20 cellular contexts compared by ENCODE assay signal in genomic region chr13:40588101-40588500, GRCh38.
DNase-seq lines count a peak whose midpoint lies in the region; ATAC-seq and TF ChIP-seq lines count a peak whose summit lies in the region.
"Had no signal": no experiment of that assay in that cellular context is flagged by ENCODE, and none has a peak within 500 bp of the region (broad histone marks: within the 10 kb centered on the region; RNA-seq: fewer than 3 reads in every experiment).

No MANE protein-coding gene starts in this region.

- no peak for ATAC-seq in activated CD8-positive, alpha-beta T cell treated with anti-CD3 and anti-CD28 coated beads for 36 hours
- ATAC-seq in activated CD8-positive, alpha-beta T cell treated with anti-CD3 and anti-CD28 coated beads, Interleukin-2, amount 10 ng/mL, durations not matched to agents 7 days and 5 days = no peak
- ATAC-seq in RWPE2 (ENCODE audit: low read depth) = no peak; the same call in 2 of the 3 replicates
- ATAC-seq: activated naive CD4-positive, alpha-beta T cell treated with anti-CD3 and anti-CD28 coated beads, Interleukin-2, amount 50 U/mL, for 72 hours; mucosa of descending colon; T-cell had no signal

- H4K20me1 ChIP-seq in smooth muscle cell (ENCODE audit: low read depth) = peaks cover 77% of the 10 kb centered on the region
- H4K20me1 ChIP-seq in SK-N-SH (ENCODE audit: insufficient read depth) = peaks cover 6% of the 10 kb centered on the region; the same call in 1 of the 2 replicates

- intact Hi-C loops in activated CD8-positive, alpha-beta T cell treated with anti-CD3 and anti-CD28 coated beads for 36 hours (cut with micrococcal nuclease) = no loop called here

- H3K4me3 ChIP-seq in RWPE2 (ENCODE audit: severe bottlenecking) = no peak overlapping the region
- no peak overlapping the region for H3K4me3 ChIP-seq in smooth muscle cell
- no peak overlapping the region for H3K4me3 ChIP-seq in SK-N-SH (ENCODE audit: low read depth in 2 of 2, low read length in 1 of 2)
- H3K4me3 ChIP-seq: dorsolateral prefrontal cortex, mucosa of descending colon, ovary had no signal

- no peak for TF ChIP-seq RAD21 in SK-N-SH (IDR thresholded peaks at IDR 0.05; ENCODE audit: low read length)

- H3K27ac ChIP-seq in RWPE2 (ENCODE audit: poor library complexity, severe bottlenecking) = peak overlapping the region; percentile 64
- peak overlapping the region; percentile 78 for H3K27ac ChIP-seq in epithelial cell of prostate
- peak overlapping the region; percentile 5 for H3K27ac ChIP-seq in smooth muscle cell (ENCODE audit: low read depth)
- H3K27ac ChIP-seq in SK-N-SH (ENCODE audit: low read depth in 2 of 2, low read length in 1 of 2) = no peak overlapping the region
- H3K27ac ChIP-seq: brain microvascular endothelial cell, ovary had no signal

- H2AFZ ChIP-seq in smooth muscle cell (ENCODE audit: low read depth) (no peak overlapping the region), SK-N-SH (ENCODE audit: low read depth) (no peak overlapping the region)

- no peaks in the 10 kb centered on the region for H3K27me3 ChIP-seq in RWPE2 (ENCODE audit: insufficient read depth, poor library complexity, severe bottlenecking)
- no peaks in the 10 kb centered on the region for H3K27me3 ChIP-seq in smooth muscle cell (ENCODE audit: low read depth)
- H3K27me3 ChIP-seq in SK-N-SH (ENCODE audit: insufficient read depth) = no peaks in the 10 kb centered on the region
- H3K27me3 ChIP-seq: brain microvascular endothelial cell, dorsolateral prefrontal cortex, ovary had no signal

- H3K4me3 Mint-ChIP-seq in activated CD8-positive, alpha-beta T cell treated with anti-CD3 and anti-CD28 coated beads for 36 hours = no peak overlapping the region
- no peak overlapping the region for H3K4me3 Mint-ChIP-seq in activated CD8-positive, alpha-beta T cell treated with anti-CD3 and anti-CD28 coated beads, Interleukin-2, amount 10 ng/mL, durations not matched to agents 7 days and 5 days

- WGBS in smooth muscle cell (ENCODE audit: low lambda C conversion rate) = 89% methylated on average over 2 of the region's 2 CpGs
- WGBS in SK-N-SH (ENCODE audit: low lambda C conversion rate) = 91% methylated on average over 2 of the region's 2 CpGs

- H3K36me3 Mint-ChIP-seq in activated CD8-positive, alpha-beta T cell treated with anti-CD3 and anti-CD28 coated beads for 36 hours (ENCODE audit: low read depth) = peaks cover 24% of the 10 kb centered on the region
- peaks cover 25% of the 10 kb centered on the region for H3K36me3 Mint-ChIP-seq in activated CD8-positive, alpha-beta T cell treated with anti-CD3 and anti-CD28 coated beads, Interleukin-2, amount 10 ng/mL, durations not matched to agents 7 days and 5 days (ENCODE audit: low read depth)

- TF ChIP-seq EP300 in SK-N-SH (IDR thresholded peaks at IDR 0.05; ENCODE audit: borderline replicate concordance in 1 of 2, low read depth in 1 of 2, low read length in 1 of 2) = no peak

- H3K4me1 ChIP-seq in RWPE2 (ENCODE audit: insufficient read depth, poor library complexity, severe bottlenecking) (peaks cover 26% of the 10 kb centered on the region), smooth muscle cell (ENCODE audit: low read depth) (peaks cover 27% of the 10 kb centered on the region), SK-N-SH (ENCODE audit: control insufficient read depth in 1 of 2, insufficient read depth in 2 of 2, low read depth in 1 of 2, low read length in 1 of 2) (peaks cover 3 to 26% of the 10 kb centered on the region in 2 experiments; a peak in 3 of 4 replicates)

- H3K4me2 ChIP-seq in smooth muscle cell (no peak overlapping the region), SK-N-SH (no peak overlapping the region)

- H3K27me3 Mint-ChIP-seq in activated CD8-positive, alpha-beta T cell treated with anti-CD3 and anti-CD28 coated beads for 36 hours = no peaks in the 10 kb centered on the region
- H3K27me3 Mint-ChIP-seq in activated CD8-positive, alpha-beta T cell treated with anti-CD3 and anti-CD28 coated beads, Interleukin-2, amount 10 ng/mL, durations not matched to agents 7 days and 5 days (ENCODE audit: low read depth) = no peaks in the 10 kb centered on the region
- H3K27me3 Mint-ChIP-seq: T-cell had no signal

- H3K9me3 ChIP-seq in RWPE2 (ENCODE audit: severe bottlenecking) (no peaks in the 10 kb centered on the region), smooth muscle cell (replicated peaks; ENCODE audit: low read depth) (no peaks in the 10 kb centered on the region), SK-N-SH (no peaks in the 10 kb centered on the region)

- H3K9ac ChIP-seq in smooth muscle cell (ENCODE audit: low read depth) = no peak overlapping the region
- H3K9ac ChIP-seq in SK-N-SH = no peak overlapping the region

- peaks cover 48% of the 10 kb centered on the region for H3K79me2 ChIP-seq in smooth muscle cell (ENCODE audit: low read depth)
- H3K79me2 ChIP-seq in SK-N-SH (ENCODE audit: insufficient read depth) = peaks cover 3% of the 10 kb centered on the region

- H3K36me3 ChIP-seq in RWPE2 (ENCODE audit: low read depth) (no peaks in the 10 kb centered on the region), smooth muscle cell (ENCODE audit: low read depth) (no peaks in the 10 kb centered on the region), SK-N-SH (replicated peaks in 1 of 2; ENCODE audit: control insufficient read depth in 1 of 2, insufficient read depth in 2 of 2, low read length in 1 of 2) (no peaks in the 10 kb centered on the region)
- H3K36me3 ChIP-seq: brain microvascular endothelial cell, ovary had no signal

- DNase-seq in activated CD8-positive, alpha-beta T cell treated with anti-CD3 and anti-CD28 coated beads for 36 hours = no peak
- no peak for DNase-seq in activated CD8-positive, alpha-beta T cell treated with anti-CD3 and anti-CD28 coated beads, Interleukin-2, amount 10 ng/mL, durations not matched to agents 7 days and 5 days
- DNase-seq in RWPE2 (ENCODE audit: low spot score) (no peak), epithelial cell of prostate (ENCODE audit: low read depth, low spot score) (no peak), smooth muscle cell (lab: John Stamatoyannopoulos, UW; ENCODE audit: unreplicated experiment) (no peak), Ammon's horn (ENCODE audit: low spot score) (no peak), T-helper 9 cell (no peak), SK-N-SH (no peak)
- DNase-seq: brain microvascular endothelial cell, dorsolateral prefrontal cortex, hippocampal formation, kidney glomerular epithelial cell, mucosa of descending colon, NCI-H1105 treated with DMSO at 0.1 percent for 48 hours, NCI-H2171, NCI-H774, ovary, RPMI8226, T-cell had no signal

- no peak for TF ChIP-seq CTCF in activated CD8-positive, alpha-beta T cell treated with anti-CD3 and anti-CD28 coated beads for 36 hours (IDR thresholded peaks at IDR 0.05)
- TF ChIP-seq CTCF in RWPE2 (IDR thresholded peaks at IDR 0.05; ENCODE audit: poor library complexity, severe bottlenecking) (no peak), smooth muscle cell (IDR thresholded peaks at IDR 0.05; ENCODE audit: borderline replicate concordance, insufficient read depth, poor library complexity, severe bottlenecking) (no peak), SK-N-SH (IDR thresholded peaks at IDR 0.05) (no peak)

- POLR2A ChIA-PET in activated CD8-positive, alpha-beta T cell treated with anti-CD3 and anti-CD28 coated beads for 36 hours (lab: Charles Lee) = no interaction called here
- POLR2A ChIA-PET in activated CD8-positive, alpha-beta T cell treated with anti-CD3 and anti-CD28 coated beads, Interleukin-2, amount 10 ng/mL, durations not matched to agents 7 days and 5 days (lab: Charles Lee) = no interaction called here
- POLR2A ChIA-PET in SK-N-SH (lab: Yijun Ruan, JAX) = no interaction called here

- H3K9me3 Mint-ChIP-seq in activated CD8-positive, alpha-beta T cell treated with anti-CD3 and anti-CD28 coated beads for 36 hours = peaks cover 10% of the 10 kb centered on the region
- H3K9me3 Mint-ChIP-seq in activated CD8-positive, alpha-beta T cell treated with anti-CD3 and anti-CD28 coated beads, Interleukin-2, amount 10 ng/mL, durations not matched to agents 7 days and 5 days (ENCODE audit: insufficient read depth) = peaks cover 7% of the 10 kb centered on the region

- no peaks in the 10 kb centered on the region for H3F3A ChIP-seq in smooth muscle cell (ENCODE audit: low read depth)
- no peaks in the 10 kb centered on the region for H3F3A ChIP-seq in SK-N-SH (replicated peaks; ENCODE audit: insufficient read depth)

- peaks cover 90% of the 10 kb centered on the region for H3K4me1 Mint-ChIP-seq in activated CD8-positive, alpha-beta T cell treated with anti-CD3 and anti-CD28 coated beads for 36 hours (ENCODE audit: low read depth)
- peaks cover 77% of the 10 kb centered on the region for H3K4me1 Mint-ChIP-seq in activated CD8-positive, alpha-beta T cell treated with anti-CD3 and anti-CD28 coated beads, Interleukin-2, amount 10 ng/mL, durations not matched to agents 7 days and 5 days (ENCODE audit: low read depth)

- peak overlapping the region; percentile 44 for H3K27ac Mint-ChIP-seq in activated CD8-positive, alpha-beta T cell treated with anti-CD3 and anti-CD28 coated beads for 36 hours
- no peak overlapping the region for H3K27ac Mint-ChIP-seq in activated CD8-positive, alpha-beta T cell treated with anti-CD3 and anti-CD28 coated beads, Interleukin-2, amount 10 ng/mL, durations not matched to agents 7 days and 5 days

- CTCF ChIA-PET in activated CD8-positive, alpha-beta T cell treated with anti-CD3 and anti-CD28 coated beads for 36 hours (lab: Charles Lee) = no interaction called here
- CTCF ChIA-PET in activated CD8-positive, alpha-beta T cell treated with anti-CD3 and anti-CD28 coated beads, Interleukin-2, amount 10 ng/mL, durations not matched to agents 7 days and 5 days (lab: Charles Lee) = no interaction called here
- CTCF ChIA-PET in SK-N-SH (lab: Yijun Ruan, JAX) = no interaction called here

- no peaks in the 10 kb centered on the region for H3K9me2 ChIP-seq in SK-N-SH

TF ChIP-seq in SK-N-SH, 30 proteins besides CTCF, POLR2A, EP300 and RAD21:
- TF ChIP-seq TAF1 (IDR thresholded peaks at IDR 0.05; ENCODE audit: borderline replicate concordance, low read depth, low read length) = no peak
- no peak for TF ChIP-seq ELF1 (IDR thresholded peaks at IDR 0.05)
TF ChIP-seq in SK-N-SH: peak in this region for 0.

Comparison
In these comparisons a context has a peak if more than half of its experiments do, and no peak if none do; other contexts are left out.
1. H3K27ac ChIP-seq: peak in RWPE2 (single experiment), epithelial cell of prostate (single experiment) and smooth muscle cell (single experiment); none in SK-N-SH (0 of 2).